ENCODE assay signal across 1 cellular context in the genomic region with DNA sequence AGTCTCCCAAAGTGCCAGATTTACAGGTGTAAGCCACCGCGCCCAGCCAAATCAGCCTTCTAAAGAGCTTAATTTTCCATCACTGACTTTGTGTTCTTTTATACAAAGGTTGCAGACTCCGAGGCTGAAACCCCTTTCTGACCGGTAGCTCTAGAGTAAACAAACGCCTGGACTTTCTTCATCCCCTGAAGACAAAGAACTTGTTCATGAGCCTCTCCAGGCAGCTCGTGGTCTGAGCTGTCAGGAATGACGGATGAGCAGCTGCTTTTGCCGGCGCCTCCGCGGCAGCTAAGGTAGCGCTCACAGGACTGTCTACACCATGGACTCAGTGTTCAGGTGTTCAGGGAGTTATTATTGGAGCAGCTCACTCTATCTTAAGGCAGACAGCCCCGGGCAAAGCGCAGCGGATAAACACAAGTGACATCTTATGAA.
TF ChIP-seq lines count a peak whose summit lies in the region.

No MANE protein-coding gene starts in this region.

TF ChIP-seq in HepG2, 621 proteins besides CTCF, POLR2A, EP300 and RAD21 (continued from another document and continues in another):
- TF ChIP-seq, protein P1, sequence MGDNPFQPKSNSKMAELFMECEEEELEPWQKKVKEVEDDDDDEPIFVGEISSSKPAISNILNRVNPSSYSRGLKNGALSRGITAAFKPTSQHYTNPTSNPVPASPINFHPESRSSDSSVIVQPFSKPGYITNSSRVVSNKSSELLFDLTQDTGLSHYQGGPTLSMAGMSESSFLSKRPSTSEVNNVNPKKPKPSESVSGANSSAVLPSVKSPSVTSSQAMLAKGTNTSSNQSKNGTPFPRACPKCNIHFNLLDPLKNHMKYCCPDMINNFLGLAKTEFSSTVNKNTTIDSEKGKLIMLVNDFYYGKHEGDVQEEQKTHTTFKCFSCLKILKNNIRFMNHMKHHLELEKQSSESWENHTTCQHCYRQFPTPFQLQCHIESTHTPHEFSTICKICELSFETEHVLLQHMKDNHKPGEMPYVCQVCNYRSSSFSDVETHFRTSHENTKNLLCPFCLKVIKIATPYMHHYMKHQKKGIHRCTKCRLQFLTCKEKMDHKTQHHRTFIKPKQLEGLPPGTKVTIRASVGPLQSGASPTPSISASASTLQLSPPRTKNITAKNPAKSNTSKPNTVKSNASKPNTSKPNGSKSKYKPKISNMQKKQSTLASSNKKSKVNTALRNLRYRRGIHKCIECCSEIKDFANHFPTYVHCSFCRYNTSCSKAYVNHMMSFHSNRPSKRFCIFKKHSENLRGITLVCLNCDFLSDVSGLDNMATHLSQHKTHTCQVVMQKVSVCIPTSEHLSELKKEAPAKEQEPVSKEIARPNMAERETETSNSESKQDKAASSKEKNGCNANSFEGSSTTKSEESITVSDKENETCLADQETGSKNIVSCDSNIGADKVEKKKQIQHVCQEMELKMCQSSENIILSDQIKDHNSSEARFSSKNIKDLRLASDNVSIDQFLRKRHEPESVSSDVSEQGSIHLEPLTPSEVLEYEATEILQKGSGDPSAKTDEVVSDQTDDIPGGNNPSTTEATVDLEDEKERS (CRISPR knock-in tag; IDR thresholded peaks at IDR 0.05) = peak; percentile 56; the same call in 1 of the 2 replicates
- TF ChIP-seq KDM5A (IDR thresholded peaks at IDR 0.05; ENCODE audit: borderline replicate concordance, low read length) (peak; percentile 8; the same call in 1 of the 2 replicates), MTF1 (CRISPR knock-in tag; IDR thresholded peaks at IDR 0.05) (no peak), KDM5B (CRISPR knock-in tag; IDR thresholded peaks at IDR 0.05; ENCODE audit: borderline replicate concordance) (no peak), SMAD3 (CRISPR knock-in tag; IDR thresholded peaks at IDR 0.05) (peak; percentile 87), ZNF234 (CRISPR knock-in tag; conservative IDR thresholded peaks at IDR 0.05) (no peak), RORA (CRISPR knock-in tag; IDR thresholded peaks at IDR 0.05) (no peak), ZNF530 (CRISPR knock-in tag; IDR thresholded peaks at IDR 0.05; ENCODE audit: low read depth) (no peak), ZMAT3 (CRISPR knock-in tag; conservative IDR thresholded peaks at IDR 0.05) (no peak), TCF12 (IDR thresholded peaks at IDR 0.05) (no peak), TCF12 (CRISPR knock-in tag; IDR thresholded peaks at IDR 0.05) (no peak), HMG20A (CRISPR knock-in tag; IDR thresholded peaks at IDR 0.05; ENCODE audit: borderline replicate concordance) (peak; percentile 82; the same call in 1 of the 2 replicates), POLR2AphosphoS5 (IDR thresholded peaks at IDR 0.05; ENCODE audit: low read depth, low read length) (peak; percentile 33; the same call in 1 of the 2 replicates), RBM39 (IDR thresholded peaks at IDR 0.05; ENCODE audit: low read depth, low read length, poor library complexity, severe bottlenecking) (no peak), IKZF4 (CRISPR knock-in tag; IDR thresholded peaks at IDR 0.05; ENCODE audit: borderline replicate concordance, low read depth, not compliant biosample characterization) (no peak), CCDC6 (CRISPR knock-in tag; IDR thresholded peaks at IDR 0.05) (no peak), ZNF333 (CRISPR knock-in tag; IDR thresholded peaks at IDR 0.05; ENCODE audit: borderline replicate concordance) (no peak), ZFP41 (CRISPR knock-in tag; IDR thresholded peaks at IDR 0.05; ENCODE audit: borderline replicate concordance) (no peak), KLF6 (CRISPR knock-in tag; IDR thresholded peaks at IDR 0.05) (0 out of 2 replicates have a peak, but pooled peaks have one; percentile 32), ATF7 (IDR thresholded peaks at IDR 0.05) (no peak), ATF7 (CRISPR knock-in tag; IDR thresholded peaks at IDR 0.05) (no peak; the same call in 1 of the 2 replicates), ATM (IDR thresholded peaks at IDR 0.05; ENCODE audit: borderline replicate concordance) (no peak), ZNF253 (CRISPR knock-in tag; IDR thresholded peaks at IDR 0.05; ENCODE audit: borderline replicate concordance) (no peak), TCF7L2 (IDR thresholded peaks at IDR 0.05; ENCODE audit: low read depth, low read length) (no peak), ZNF563 (CRISPR knock-in tag; IDR thresholded peaks at IDR 0.05) (no peak), REL (CRISPR knock-in tag; conservative IDR thresholded peaks at IDR 0.05) (no peak), ZNF672 (CRISPR knock-in tag; IDR thresholded peaks at IDR 0.05) (no peak), KLF15 (CRISPR knock-in tag; IDR thresholded peaks at IDR 0.05; ENCODE audit: borderline replicate concordance) (no peak), SOX5 (CRISPR knock-in tag; IDR thresholded peaks at IDR 0.05; ENCODE audit: borderline replicate concordance) (peak; percentile 94), NKX3-1 (CRISPR knock-in tag; IDR thresholded peaks at IDR 0.05) (no peak)
- TF ChIP-seq, protein P2, sequence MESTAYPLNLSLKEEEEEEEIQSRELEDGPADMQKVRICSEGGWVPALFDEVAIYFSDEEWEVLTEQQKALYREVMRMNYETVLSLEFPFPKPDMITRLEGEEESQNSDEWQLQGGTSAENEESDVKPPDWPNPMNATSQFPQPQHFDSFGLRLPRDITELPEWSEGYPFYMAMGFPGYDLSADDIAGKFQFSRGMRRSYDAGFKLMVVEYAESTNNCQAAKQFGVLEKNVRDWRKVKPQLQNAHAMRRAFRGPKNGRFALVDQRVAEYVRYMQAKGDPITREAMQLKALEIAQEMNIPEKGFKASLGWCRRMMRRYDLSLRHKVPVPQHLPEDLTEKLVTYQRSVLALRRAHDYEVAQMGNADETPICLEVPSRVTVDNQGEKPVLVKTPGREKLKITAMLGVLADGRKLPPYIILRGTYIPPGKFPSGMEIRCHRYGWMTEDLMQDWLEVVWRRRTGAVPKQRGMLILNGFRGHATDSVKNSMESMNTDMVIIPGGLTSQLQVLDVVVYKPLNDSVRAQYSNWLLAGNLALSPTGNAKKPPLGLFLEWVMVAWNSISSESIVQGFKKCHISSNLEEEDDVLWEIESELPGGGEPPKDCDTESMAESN (CRISPR knock-in tag; conservative IDR thresholded peaks at IDR 0.05) = peak; percentile 59; the same call in 1 of the 2 replicates
- TF ChIP-seq, protein P3, sequence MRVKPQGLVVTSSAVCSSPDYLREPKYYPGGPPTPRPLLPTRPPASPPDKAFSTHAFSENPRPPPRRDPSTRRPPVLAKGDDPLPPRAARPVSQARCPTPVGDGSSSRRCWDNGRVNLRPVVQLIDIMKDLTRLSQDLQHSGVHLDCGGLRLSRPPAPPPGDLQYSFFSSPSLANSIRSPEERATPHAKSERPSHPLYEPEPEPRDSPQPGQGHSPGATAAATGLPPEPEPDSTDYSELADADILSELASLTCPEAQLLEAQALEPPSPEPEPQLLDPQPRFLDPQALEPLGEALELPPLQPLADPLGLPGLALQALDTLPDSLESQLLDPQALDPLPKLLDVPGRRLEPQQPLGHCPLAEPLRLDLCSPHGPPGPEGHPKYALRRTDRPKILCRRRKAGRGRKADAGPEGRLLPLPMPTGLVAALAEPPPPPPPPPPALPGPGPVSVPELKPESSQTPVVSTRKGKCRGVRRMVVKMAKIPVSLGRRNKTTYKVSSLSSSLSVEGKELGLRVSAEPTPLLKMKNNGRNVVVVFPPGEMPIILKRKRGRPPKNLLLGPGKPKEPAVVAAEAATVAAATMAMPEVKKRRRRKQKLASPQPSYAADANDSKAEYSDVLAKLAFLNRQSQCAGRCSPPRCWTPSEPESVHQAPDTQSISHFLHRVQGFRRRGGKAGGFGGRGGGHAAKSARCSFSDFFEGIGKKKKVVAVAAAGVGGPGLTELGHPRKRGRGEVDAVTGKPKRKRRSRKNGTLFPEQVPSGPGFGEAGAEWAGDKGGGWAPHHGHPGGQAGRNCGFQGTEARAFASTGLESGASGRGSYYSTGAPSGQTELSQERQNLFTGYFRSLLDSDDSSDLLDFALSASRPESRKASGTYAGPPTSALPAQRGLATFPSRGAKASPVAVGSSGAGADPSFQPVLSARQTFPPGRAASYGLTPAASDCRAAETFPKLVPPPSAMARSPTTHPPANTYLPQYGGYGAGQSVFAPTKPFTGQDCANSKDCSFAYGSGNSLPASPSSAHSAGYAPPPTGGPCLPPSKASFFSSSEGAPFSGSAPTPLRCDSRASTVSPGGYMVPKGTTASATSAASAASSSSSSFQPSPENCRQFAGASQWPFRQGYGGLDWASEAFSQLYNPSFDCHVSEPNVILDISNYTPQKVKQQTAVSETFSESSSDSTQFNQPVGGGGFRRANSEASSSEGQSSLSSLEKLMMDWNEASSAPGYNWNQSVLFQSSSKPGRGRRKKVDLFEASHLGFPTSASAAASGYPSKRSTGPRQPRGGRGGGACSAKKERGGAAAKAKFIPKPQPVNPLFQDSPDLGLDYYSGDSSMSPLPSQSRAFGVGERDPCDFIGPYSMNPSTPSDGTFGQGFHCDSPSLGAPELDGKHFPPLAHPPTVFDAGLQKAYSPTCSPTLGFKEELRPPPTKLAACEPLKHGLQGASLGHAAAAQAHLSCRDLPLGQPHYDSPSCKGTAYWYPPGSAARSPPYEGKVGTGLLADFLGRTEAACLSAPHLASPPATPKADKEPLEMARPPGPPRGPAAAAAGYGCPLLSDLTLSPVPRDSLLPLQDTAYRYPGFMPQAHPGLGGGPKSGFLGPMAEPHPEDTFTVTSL (CRISPR knock-in tag; IDR thresholded peaks at IDR 0.05; ENCODE audit: borderline replicate concordance) = peak; percentile 90; the same call in 1 of the 2 replicates
- TF ChIP-seq, protein P4, sequence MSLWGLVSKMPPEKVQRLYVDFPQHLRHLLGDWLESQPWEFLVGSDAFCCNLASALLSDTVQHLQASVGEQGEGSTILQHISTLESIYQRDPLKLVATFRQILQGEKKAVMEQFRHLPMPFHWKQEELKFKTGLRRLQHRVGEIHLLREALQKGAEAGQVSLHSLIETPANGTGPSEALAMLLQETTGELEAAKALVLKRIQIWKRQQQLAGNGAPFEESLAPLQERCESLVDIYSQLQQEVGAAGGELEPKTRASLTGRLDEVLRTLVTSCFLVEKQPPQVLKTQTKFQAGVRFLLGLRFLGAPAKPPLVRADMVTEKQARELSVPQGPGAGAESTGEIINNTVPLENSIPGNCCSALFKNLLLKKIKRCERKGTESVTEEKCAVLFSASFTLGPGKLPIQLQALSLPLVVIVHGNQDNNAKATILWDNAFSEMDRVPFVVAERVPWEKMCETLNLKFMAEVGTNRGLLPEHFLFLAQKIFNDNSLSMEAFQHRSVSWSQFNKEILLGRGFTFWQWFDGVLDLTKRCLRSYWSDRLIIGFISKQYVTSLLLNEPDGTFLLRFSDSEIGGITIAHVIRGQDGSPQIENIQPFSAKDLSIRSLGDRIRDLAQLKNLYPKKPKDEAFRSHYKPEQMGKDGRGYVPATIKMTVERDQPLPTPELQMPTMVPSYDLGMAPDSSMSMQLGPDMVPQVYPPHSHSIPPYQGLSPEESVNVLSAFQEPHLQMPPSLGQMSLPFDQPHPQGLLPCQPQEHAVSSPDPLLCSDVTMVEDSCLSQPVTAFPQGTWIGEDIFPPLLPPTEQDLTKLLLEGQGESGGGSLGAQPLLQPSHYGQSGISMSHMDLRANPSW (CRISPR knock-in tag; IDR thresholded peaks at IDR 0.05; ENCODE audit: borderline replicate concordance) = no peak
- TF ChIP-seq, protein P5, sequence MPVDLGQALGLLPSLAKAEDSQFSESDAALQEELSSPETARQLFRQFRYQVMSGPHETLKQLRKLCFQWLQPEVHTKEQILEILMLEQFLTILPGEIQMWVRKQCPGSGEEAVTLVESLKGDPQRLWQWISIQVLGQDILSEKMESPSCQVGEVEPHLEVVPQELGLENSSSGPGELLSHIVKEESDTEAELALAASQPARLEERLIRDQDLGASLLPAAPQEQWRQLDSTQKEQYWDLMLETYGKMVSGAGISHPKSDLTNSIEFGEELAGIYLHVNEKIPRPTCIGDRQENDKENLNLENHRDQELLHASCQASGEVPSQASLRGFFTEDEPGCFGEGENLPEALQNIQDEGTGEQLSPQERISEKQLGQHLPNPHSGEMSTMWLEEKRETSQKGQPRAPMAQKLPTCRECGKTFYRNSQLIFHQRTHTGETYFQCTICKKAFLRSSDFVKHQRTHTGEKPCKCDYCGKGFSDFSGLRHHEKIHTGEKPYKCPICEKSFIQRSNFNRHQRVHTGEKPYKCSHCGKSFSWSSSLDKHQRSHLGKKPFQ (CRISPR knock-in tag; IDR thresholded peaks at IDR 0.05; ENCODE audit: insufficient replicate concordance) = no peak
- TF ChIP-seq, protein P6, sequence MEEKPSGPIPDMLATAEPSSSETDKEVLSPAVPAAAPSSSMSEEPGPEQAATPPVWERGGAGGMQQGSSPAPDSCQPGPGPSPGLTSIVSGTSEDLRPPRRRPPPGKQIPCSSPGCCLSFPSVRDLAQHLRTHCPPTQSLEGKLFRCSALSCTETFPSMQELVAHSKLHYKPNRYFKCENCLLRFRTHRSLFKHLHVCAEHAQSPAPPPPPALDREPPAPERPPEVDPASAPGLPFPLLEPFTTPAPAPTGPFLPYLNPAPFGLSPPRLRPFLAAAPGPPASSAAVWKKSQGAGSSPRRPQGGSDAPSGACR (CRISPR knock-in tag; IDR thresholded peaks at IDR 0.05) = no peak
- TF ChIP-seq, protein P7, sequence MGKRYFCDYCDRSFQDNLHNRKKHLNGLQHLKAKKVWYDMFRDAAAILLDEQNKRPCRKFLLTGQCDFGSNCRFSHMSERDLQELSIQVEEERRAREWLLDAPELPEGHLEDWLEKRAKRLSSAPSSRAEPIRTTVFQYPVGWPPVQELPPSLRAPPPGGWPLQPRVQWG (CRISPR knock-in tag; IDR thresholded peaks at IDR 0.05; ENCODE audit: borderline replicate concordance, low read depth) = no peak
- TF ChIP-seq, protein P8, sequence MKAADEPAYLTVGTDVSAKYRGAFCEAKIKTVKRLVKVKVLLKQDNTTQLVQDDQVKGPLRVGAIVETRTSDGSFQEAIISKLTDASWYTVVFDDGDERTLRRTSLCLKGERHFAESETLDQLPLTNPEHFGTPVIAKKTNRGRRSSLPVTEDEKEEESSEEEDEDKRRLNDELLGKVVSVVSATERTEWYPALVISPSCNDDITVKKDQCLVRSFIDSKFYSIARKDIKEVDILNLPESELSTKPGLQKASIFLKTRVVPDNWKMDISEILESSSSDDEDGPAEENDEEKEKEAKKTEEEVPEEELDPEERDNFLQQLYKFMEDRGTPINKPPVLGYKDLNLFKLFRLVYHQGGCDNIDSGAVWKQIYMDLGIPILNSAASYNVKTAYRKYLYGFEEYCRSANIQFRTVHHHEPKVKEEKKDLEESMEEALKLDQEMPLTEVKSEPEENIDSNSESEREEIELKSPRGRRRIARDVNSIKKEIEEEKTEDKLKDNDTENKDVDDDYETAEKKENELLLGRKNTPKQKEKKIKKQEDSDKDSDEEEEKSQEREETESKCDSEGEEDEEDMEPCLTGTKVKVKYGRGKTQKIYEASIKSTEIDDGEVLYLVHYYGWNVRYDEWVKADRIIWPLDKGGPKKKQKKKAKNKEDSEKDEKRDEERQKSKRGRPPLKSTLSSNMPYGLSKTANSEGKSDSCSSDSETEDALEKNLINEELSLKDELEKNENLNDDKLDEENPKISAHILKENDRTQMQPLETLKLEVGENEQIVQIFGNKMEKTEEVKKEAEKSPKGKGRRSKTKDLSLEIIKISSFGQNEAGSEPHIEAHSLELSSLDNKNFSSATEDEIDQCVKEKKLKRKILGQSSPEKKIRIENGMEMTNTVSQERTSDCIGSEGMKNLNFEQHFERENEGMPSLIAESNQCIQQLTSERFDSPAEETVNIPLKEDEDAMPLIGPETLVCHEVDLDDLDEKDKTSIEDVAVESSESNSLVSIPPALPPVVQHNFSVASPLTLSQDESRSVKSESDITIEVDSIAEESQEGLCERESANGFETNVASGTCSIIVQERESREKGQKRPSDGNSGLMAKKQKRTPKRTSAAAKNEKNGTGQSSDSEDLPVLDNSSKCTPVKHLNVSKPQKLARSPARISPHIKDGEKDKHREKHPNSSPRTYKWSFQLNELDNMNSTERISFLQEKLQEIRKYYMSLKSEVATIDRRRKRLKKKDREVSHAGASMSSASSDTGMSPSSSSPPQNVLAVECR (CRISPR knock-in tag; IDR thresholded peaks at IDR 0.05; ENCODE audit: borderline replicate concordance) = peak; percentile 63; the same call in 1 of the 2 replicates
